In the genomic region with DNA sequence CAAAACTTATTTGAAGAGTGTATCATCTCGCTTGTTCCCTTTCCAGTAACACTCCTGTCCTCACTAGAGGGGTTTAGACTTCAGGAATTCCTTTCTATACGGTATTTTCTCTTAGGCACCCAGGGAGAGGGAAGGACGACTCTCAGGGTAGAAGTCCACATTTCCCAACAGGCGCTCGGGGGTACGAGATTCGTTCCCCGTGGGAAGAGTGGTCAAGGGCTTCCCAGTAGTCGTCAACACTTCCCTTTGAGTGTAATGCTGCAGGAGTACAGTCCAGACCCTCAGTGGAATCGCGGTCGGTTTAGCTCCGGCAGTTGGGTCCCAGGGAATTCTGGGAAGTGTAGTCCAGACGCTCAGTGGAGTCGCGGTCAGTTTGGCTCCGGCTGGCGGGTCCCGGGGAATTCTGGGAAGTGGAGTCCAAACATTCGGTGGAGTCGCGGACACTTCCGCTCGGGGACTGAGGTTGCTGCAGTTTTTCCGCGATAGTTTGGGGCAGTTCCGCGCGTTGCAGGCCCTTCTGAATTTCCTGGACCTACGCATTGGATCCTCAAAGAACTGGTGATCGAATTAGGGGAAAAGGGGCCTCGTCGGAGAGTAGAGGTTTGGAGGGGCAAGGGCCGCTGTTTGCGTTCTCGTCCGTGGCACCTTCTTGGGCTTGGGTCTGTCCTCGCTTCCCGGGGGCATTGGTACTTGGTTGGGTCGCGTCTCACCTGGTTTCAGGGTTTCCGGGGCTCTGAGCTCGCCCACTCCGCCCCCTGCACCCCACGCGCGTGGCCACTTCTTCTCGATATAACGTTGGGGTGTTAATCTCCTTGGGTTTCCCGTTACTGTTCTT, we compare ENCODE assay signal across 8 cellular contexts. TPM values are rescaled to one million over a fixed set of nuclear protein-coding genes. Genes with fewer than 3 reads are reported as not detected.
DNase-seq lines count a peak whose midpoint lies in the region; ATAC-seq and TF ChIP-seq lines count a peak whose summit lies in the region.

A gene (plus strand): TSS at position 431 of the 835 bp plus-strand sequence. CDS start 3,513 bp downstream, outside the sequence.

- DNase-seq in BE2C (peak; percentile 93), NCI-H82 (lab: John Stamatoyannopoulos, UW) (peak; percentile 96), ecto neural progenitor cell (ENCODE audit: low spot score) (peak; percentile 92), lower lobe of right lung (peak; percentile 93)
- DNase-seq in activated CD4-positive, alpha-beta memory T cell treated with anti-CD3 and anti-CD28 coated beads, Interleukin-2, amount 10 ng/mL, durations not matched to agents 7 days and 5 days: peak; percentile 88
- peak; percentile 50 to 58 (median 54) for DNase-seq in stimulated activated CD4-positive, alpha-beta T cell treated with anti-CD3 and anti-CD28 coated beads, TNF-alpha, amount 100 ng/mL, for 1 hour (ENCODE audit: low read depth in 3 of 3, low spot score in 1 of 3)

- POLR2A ChIA-PET in activated CD4-positive, alpha-beta memory T cell treated with anti-CD3 and anti-CD28 coated beads, Interleukin-2, amount 10 ng/mL, durations not matched to agents 7 days and 5 days (lab: Charles Lee): interaction anchor here (0.6 to 2.3 kb wide), 12 partner anchors 8 to 406 kb away, joined by 3 to 15 read pairs (median 4); a partner anchor contains a TSS

- peak; percentile 89 for ATAC-seq in GM19397 (IDR thresholded peaks at IDR 0.05; ENCODE audit: unreplicated experiment)
- peak; percentile 71 for ATAC-seq in HG03571 (IDR thresholded peaks at IDR 0.05; ENCODE audit: unreplicated experiment)
- peak; percentile 99 to 100 for ATAC-seq in lower lobe of right lung

- H3K9me3 Mint-ChIP-seq in activated CD4-positive, alpha-beta memory T cell treated with anti-CD3 and anti-CD28 coated beads, Interleukin-2, amount 10 ng/mL, durations not matched to agents 7 days and 5 days: peaks cover 15% of the 10 kb centered on the region

- H3K27ac Mint-ChIP-seq in activated CD4-positive, alpha-beta memory T cell treated with anti-CD3 and anti-CD28 coated beads, Interleukin-2, amount 10 ng/mL, durations not matched to agents 7 days and 5 days: peak within 1 kb of the TSS; percentile 88

- H3K36me3 ChIP-seq in BE2C (0 out of 2 replicates have a peak, but pooled peaks cover 3% of the 10 kb centered on the region), lower lobe of right lung (peaks cover 18% of the 10 kb centered on the region)

- TF ChIP-seq CTCF in BE2C (IDR thresholded peaks at IDR 0.05; ENCODE audit: low read depth, low read length) (no peak), lower lobe of right lung (IDR thresholded peaks at IDR 0.05) (no peak)

- H3K4me1 Mint-ChIP-seq in activated CD4-positive, alpha-beta memory T cell treated with anti-CD3 and anti-CD28 coated beads, Interleukin-2, amount 10 ng/mL, durations not matched to agents 7 days and 5 days: peaks cover 16% of the 10 kb centered on the region

- peaks cover 36% of the 10 kb centered on the region for H3K36me3 Mint-ChIP-seq in activated CD4-positive, alpha-beta memory T cell treated with anti-CD3 and anti-CD28 coated beads, Interleukin-2, amount 10 ng/mL, durations not matched to agents 7 days and 5 days (ENCODE audit: low read depth)

- CTCF ChIA-PET in activated CD4-positive, alpha-beta memory T cell treated with anti-CD3 and anti-CD28 coated beads, Interleukin-2, amount 10 ng/mL, durations not matched to agents 7 days and 5 days (lab: Charles Lee): interaction anchor here (0.7 to 2.0 kb wide), 6 partner anchors 8 to 118 kb away, joined by 3 to 9 read pairs (median 4); a partner anchor contains a TSS

- H3K9me3 ChIP-seq in BE2C (no peaks in the 10 kb centered on the region), lower lobe of right lung (no peaks in the 10 kb centered on the region)

- intact Hi-C loops in lower lobe of right lung (cut with DNase I): no loop called here

- peak within 1 kb of the TSS; percentile 94 for H3K4me3 Mint-ChIP-seq in activated CD4-positive, alpha-beta memory T cell treated with anti-CD3 and anti-CD28 coated beads, Interleukin-2, amount 10 ng/mL, durations not matched to agents 7 days and 5 days

- peak within 1 kb of the TSS; percentile 96 for H3K4me3 ChIP-seq in BE2C (ENCODE audit: low read depth, low read length)
- peak within 1 kb of the TSS; percentile 88 for H3K4me3 ChIP-seq in lower lobe of right lung

- H3K4me1 ChIP-seq in BE2C: no peaks in the 10 kb centered on the region
- H3K4me1 ChIP-seq in lower lobe of right lung: peaks cover 7% of the 10 kb centered on the region

- H3K27me3 ChIP-seq in BE2C (no peaks in the 10 kb centered on the region), lower lobe of right lung (ENCODE audit: low read depth) (no peaks in the 10 kb centered on the region)

- H3K27me3 Mint-ChIP-seq in activated CD4-positive, alpha-beta memory T cell treated with anti-CD3 and anti-CD28 coated beads, Interleukin-2, amount 10 ng/mL, durations not matched to agents 7 days and 5 days: no peaks in the 10 kb centered on the region

- H3K27ac ChIP-seq in lower lobe of right lung: peak within 1 kb of the TSS; percentile 78

RNA-seq across cellular contexts. Expression of the gene that starts here (rescaled TPM):
- 12.3 TPM for polyA plus RNA-seq in BE2C (2012; ENCODE audit: insufficient read depth, insufficient read length, low read depth)
- total RNA-seq in activated CD4-positive, alpha-beta memory T cell treated with anti-CD3 and anti-CD28 coated beads, Interleukin-2, amount 10 ng/mL, durations not matched to agents 7 days and 5 days: 10 to 100 TPM; 35.4 to 37.8 TPM
- 31.6 TPM for total RNA-seq in lower lobe of right lung

Comparison
In these comparisons a context has a peak if more than half of its experiments do, and no peak if none do; other contexts are left out.
1. Peak in every context shown above with its lines: DNase-seq, ATAC-seq, H3K4me3 ChIP-seq and H3K27ac ChIP-seq.